Comparison of ENCODE assay signal across 1 cellular context in genomic region chr10:103747193-103747865, GRCh38.
TF ChIP-seq lines count a peak whose summit lies in the region.

No MANE protein-coding gene starts in this region.

TF ChIP-seq in H1, 55 proteins besides CTCF, POLR2A, EP300 and RAD21 (continued from another document):
- TF ChIP-seq CHD7 (IDR thresholded peaks at IDR 0.05; ENCODE audit: insufficient replicate concordance, low read length) (no peak), RXRA (IDR thresholded peaks at IDR 0.05; ENCODE audit: insufficient read depth, low read depth, low read length) (no peak), POU5F1 (IDR thresholded peaks at IDR 0.05; ENCODE audit: low read depth, low read length) (no peak), TBP (IDR thresholded peaks at IDR 0.05; ENCODE audit: low read depth, low read length) (no peak), E2F6 (IDR thresholded peaks at IDR 0.05) (no peak), CBX8 (IDR thresholded peaks at IDR 0.05; ENCODE audit: borderline replicate concordance, low read depth, low read length) (no peak), HDAC6 (IDR thresholded peaks at IDR 0.05; ENCODE audit: low read depth, low read length) (no peak), SIN3A (conservative IDR thresholded peaks at IDR 0.05 in 1 of 2, IDR thresholded peaks at IDR 0.05 in 1 of 2; ENCODE audit: low read depth in 1 of 2, low read length in 2 of 2) (no peak), SP4 (IDR thresholded peaks at IDR 0.05; ENCODE audit: low read length) (no peak), ASH2L (IDR thresholded peaks at IDR 0.05; ENCODE audit: low read length) (no peak), SUZ12 (IDR thresholded peaks at IDR 0.05; ENCODE audit: low read length) (no peak)
